Comparison of ENCODE assay signal across 38 cellular contexts in genomic region chr5:79140553-79140952, GRCh38. TPM values are rescaled to one million over a fixed set of nuclear protein-coding genes. Genes with fewer than 3 reads are reported as not detected.
"Had no signal": no experiment of that assay in that cellular context is flagged by ENCODE, and none has a peak within 500 bp of the region (broad histone marks: within the 10 kb centered on the region; RNA-seq: fewer than 3 reads in every experiment).

No MANE protein-coding gene starts in this region.

- H3K4me1 ChIP-seq: adrenal gland, body of pancreas had no signal

- DNase-seq: activated B cell treated with CpG ODN at 0.5 μM for 24 hours; activated CD4-positive, alpha-beta memory T cell treated with anti-CD3 and anti-CD28 coated beads for 36 hours; activated CD4-positive, alpha-beta T cell treated with anti-CD3 and anti-CD28 coated beads for 4 hours; activated CD4-positive, alpha-beta T cell treated with anti-CD3 and anti-CD28 coated beads, Interleukin-2, amount 10 ng/mL, durations not matched to agents 24 days and 14 days; activated CD4-positive, alpha-beta T cell treated with anti-CD3 and anti-CD28 coated beads, Interleukin-2, amount 50 U/mL, for 1 hour; activated CD4-positive, alpha-beta T cell treated with anti-CD3 and anti-CD28 coated beads, Interleukin-2, amount 50 U/mL, for 4 hours; activated CD4-positive, CD25-positive, alpha-beta regulatory T cell treated with anti-CD3 and anti-CD28 coated beads, Interleukin-2, amount 50 U/mL, for 72 hours; activated CD8-positive, alpha-beta memory T cell treated with anti-CD3 and anti-CD28 coated beads, Interleukin-2, amount 50 U/mL, for 4 hours; activated CD8-positive, alpha-beta T cell treated with anti-CD3 and anti-CD28 coated beads for 36 hours; activated effector memory CD4-positive, alpha-beta T cell treated with anti-CD3 and anti-CD28 coated beads, Interleukin-2, amount 50 U/mL, for 16 hours; activated gamma-delta T cell treated with Interleukin-2 at 50 U/mL for 16 hours; activated naive CD4-positive, alpha-beta T cell; activated naive CD4-positive, alpha-beta T cell treated with anti-CD3 and anti-CD28 coated beads for 36 hours; activated naive CD4-positive, alpha-beta T cell treated with anti-CD3 and anti-CD28 coated beads, Interleukin-2, amount 50 U/mL, for 16 hours; activated naive CD8-positive, alpha-beta T cell treated with anti-CD3 and anti-CD28 coated beads for 36 hours; activated T-cell treated with anti-CD3 and anti-CD28 coated beads for 4 hours; activated T-cell treated with anti-CD3 and anti-CD28 coated beads, Interleukin-2, amount 50 U/mL, for 1 hour; activated T-cell treated with anti-CD3 and anti-CD28 coated beads, Interleukin-2, amount 50 U/mL, for 4 hours; activated T-cell treated with anti-CD3 and anti-CD28 coated beads, Interleukin-2, amount 50 U/mL, for 72 hours; adrenal gland; amniotic stem cell; aorta; body of pancreas; caudate nucleus; cerebellar nuclear complex; T-helper 1 cell; T-helper 2 cell; T-helper 9 cell had no signal

- FAIRE-seq: astrocyte, bronchial epithelial cell, TTC549 had no signal

- H3K27me3 ChIP-seq: adrenal gland, body of pancreas, cardiac muscle cell had no signal

- H3K36me3 ChIP-seq: adrenal gland, cardiac muscle cell had no signal

- ATAC-seq: activated CD8-positive, alpha-beta T cell treated with anti-CD3 and anti-CD28 coated beads for 36 hours; activated naive CD4-positive, alpha-beta T cell treated with anti-CD3 and anti-CD28 coated beads, Interleukin-2, amount 50 U/mL, for 72 hours; activated T-cell treated with anti-CD3 and anti-CD28 coated beads, Interleukin-2, amount 50 U/mL, for 4 hours; activated T-cell treated with anti-CD3 and anti-CD28 coated beads, Interleukin-2, amount 50 U/mL, for 72 hours; activated T-helper 17 cell treated with anti-CD3 and anti-CD28 coated beads, Interleukin-2, amount 50 U/mL, for 72 hours; body of pancreas had no signal

- H3K9me3 ChIP-seq: adrenal gland, body of pancreas had no signal

- H3K4me3 ChIP-seq: adrenal gland, body of pancreas, cardiac muscle cell had no signal

- H3K27ac ChIP-seq: adrenal gland, body of pancreas, cardiac muscle cell, VCaP had no signal

RNA-seq across cellular contexts. Expression of gene BHMT, which starts 28.9 kb away (rescaled TPM):
- total RNA-seq: activated B cell treated with CpG ODN at 0.5 μM for 24 hours; activated CD4-positive, alpha-beta memory T cell treated with anti-CD3 and anti-CD28 coated beads for 36 hours; activated CD4-positive, alpha-beta T cell treated with anti-CD3 and anti-CD28 coated beads, Interleukin-2, amount 10 ng/mL, durations not matched to agents 24 days and 14 days; activated CD8-positive, alpha-beta memory T cell treated with anti-CD3 and anti-CD28 coated beads for 36 hours; activated CD8-positive, alpha-beta T cell treated with anti-CD3 and anti-CD28 coated beads for 36 hours; activated naive CD4-positive, alpha-beta T cell treated with anti-CD3 and anti-CD28 coated beads for 36 hours; activated naive CD4-positive, alpha-beta T cell treated with anti-CD3 and anti-CD28 coated beads, Interleukin-2, amount 50 U/mL, for 72 hours; activated naive CD8-positive, alpha-beta T cell treated with anti-CD3 and anti-CD28 coated beads for 36 hours; activated T-cell treated with anti-CD3 and anti-CD28 coated beads, Interleukin-2, amount 50 U/mL, for 72 hours; activated T-helper 1 cell treated with anti-CD3 and anti-CD28 coated beads, Interleukin-12 subunit alpha, Interleukin-12 subunit beta, Interleukin-2, Interleukin-4 antibody, amounts not matched to agents 30 ng/mL and 10 ng/mL and 1 ng/mL, durations not matched to agents 14 hours and 24 hours and 36 hours; activated T-helper 17 cell treated with anti-CD3 and anti-CD28 coated beads, Interleukin-2, amount 50 U/mL, for 72 hours; astrocyte; body of pancreas; bronchial epithelial cell; cardiac muscle cell; chondrocyte had no signal
